In the genomic region with DNA sequence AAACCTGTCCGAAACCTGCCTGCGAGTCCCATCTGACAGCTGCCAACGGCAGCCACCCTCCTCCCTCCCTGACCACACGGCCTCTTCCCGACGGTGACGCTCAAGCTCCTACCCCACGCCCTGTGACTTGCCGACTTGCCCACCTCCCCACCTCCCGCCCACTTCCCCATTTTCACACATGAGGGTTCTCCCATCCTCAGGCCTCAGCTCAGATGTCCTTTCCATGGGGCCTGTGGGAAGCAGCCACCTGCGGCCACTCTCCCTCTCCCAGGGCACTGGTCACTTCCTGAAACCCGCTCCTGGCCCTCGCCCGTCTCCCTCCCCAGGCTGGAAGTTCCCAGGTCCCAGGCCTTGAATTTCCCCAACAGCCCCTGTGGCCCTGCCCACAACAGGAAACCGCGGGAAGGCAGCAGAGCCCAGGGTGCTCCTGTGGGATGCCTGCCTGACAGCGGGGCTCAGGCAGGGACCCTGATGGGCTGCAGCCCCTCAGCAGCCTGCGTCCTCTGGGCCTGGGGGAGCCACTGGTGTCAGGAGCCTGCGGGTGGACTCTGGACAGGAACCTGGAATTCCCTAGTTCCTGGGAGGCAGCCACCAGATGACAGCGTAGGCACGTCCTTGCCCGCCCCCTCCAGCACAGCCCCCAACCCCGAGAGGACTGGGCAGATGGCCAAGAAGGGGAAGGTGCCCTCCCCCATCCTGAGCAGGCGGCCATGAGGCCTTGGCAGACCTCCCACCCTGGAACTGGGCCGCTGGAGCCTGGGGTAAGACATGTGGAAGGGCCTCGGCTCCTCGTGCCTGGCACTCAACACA, we compare ENCODE assay signal across 9 cellular contexts.
DNase-seq lines count a peak whose midpoint lies in the region; ATAC-seq and TF ChIP-seq lines count a peak whose summit lies in the region.
"Had no signal": no experiment of that assay in that cellular context is flagged by ENCODE, and none has a peak within 500 bp of the region (broad histone marks: within the 10 kb centered on the region; RNA-seq: fewer than 3 reads in every experiment).

No MANE protein-coding gene starts in this region.

- H3K4me3 ChIP-seq in CD4-positive, CD25-positive, alpha-beta regulatory T cell (ENCODE audit: low read depth, low read length), result no peak overlapping the region
- H3K4me3 ChIP-seq in PC-3 (ENCODE audit: low read length) (no peak overlapping the region), aorta (ENCODE audit: low read length in 2 of 2) (no peak overlapping the region)
- H3K4me3 ChIP-seq: lung had no signal

- H3K36me3 ChIP-seq in CD4-positive, CD25-positive, alpha-beta regulatory T cell (ENCODE audit: control insufficient read depth, insufficient read depth, low read length), result no peaks in the 10 kb centered on the region
- no peaks in the 10 kb centered on the region for H3K36me3 ChIP-seq in PC-3 (ENCODE audit: low read depth, low read length)
- no peaks in the 10 kb centered on the region for H3K36me3 ChIP-seq in aorta (ENCODE audit: control insufficient read depth in 1 of 2, insufficient read depth in 2 of 2, low read length in 1 of 2)

- no peaks in the 10 kb centered on the region for H3F3A ChIP-seq in PC-3 (ENCODE audit: low read length, unreplicated experiment)

- BruUV-seq in PC-3 (replicated peaks; lab: Mats Ljungman, UMichigan), result no TSS peak

- H3K79me2 ChIP-seq in PC-3 (ENCODE audit: low read length), result no peaks in the 10 kb centered on the region

- no peak overlapping the region for H3K27ac ChIP-seq in CD4-positive, CD25-positive, alpha-beta regulatory T cell (ENCODE audit: insufficient read depth, low read length, poor library complexity, severe bottlenecking)
- H3K27ac ChIP-seq in PC-3 (ENCODE audit: low read length) (no peak overlapping the region), aorta (ENCODE audit: low read depth in 1 of 2, low read length in 2 of 2) (no peak overlapping the region)

- H3K4me3 Mint-ChIP-seq in CD4-positive, CD25-positive, alpha-beta regulatory T cell, result peak overlapping the region in 3 of 4 donors; percentile 10 to 83 (median 52)
- H3K4me3 Mint-ChIP-seq in IgD-negative memory B cell, result peak overlapping the region in 3 of 4 donors; percentile 55 to 89 (median 84)

- H3K27me3 Mint-ChIP-seq in CD4-positive, CD25-positive, alpha-beta regulatory T cell, result no peaks in the 10 kb centered on the region
- peaks cover 7% of the 10 kb centered on the region for H3K27me3 Mint-ChIP-seq in IgD-negative memory B cell

- WGBS in aorta, 2 donors, result 8 to 13% methylated on average over 27 of the region's 27 CpGs

- intact Hi-C loops in PC-3 (cut with micrococcal nuclease), result no loop called here
- intact Hi-C loops in left colon (cut with DNase I, micrococcal nuclease), result no loop called here
- intact Hi-C loops in aorta (cut with DNase I), result no loop called here

- no peaks in the 10 kb centered on the region for H3K27me3 ChIP-seq in CD4-positive, CD25-positive, alpha-beta regulatory T cell (ENCODE audit: control insufficient read depth, insufficient read depth, low read length)
- H3K27me3 ChIP-seq in PC-3 (ENCODE audit: low read length), result peaks cover 3% of the 10 kb centered on the region; the same call in 1 of the 2 replicates
- peaks cover 0 to 2% of the 10 kb centered on the region in 2 donors for H3K27me3 ChIP-seq in aorta (ENCODE audit: control insufficient read depth in 1 of 2, insufficient read depth in 2 of 2, low read length in 1 of 2)

- no peaks in the 10 kb centered on the region for H4K20me1 ChIP-seq in PC-3 (ENCODE audit: low read length)

- H3K4me2 ChIP-seq in PC-3 (ENCODE audit: low read length), result no peak overlapping the region

- no peaks in the 10 kb centered on the region for H3K9me2 ChIP-seq in PC-3 (replicated peaks; ENCODE audit: low read length)

- ATAC-seq in CD4-positive, CD25-positive, alpha-beta regulatory T cell (ENCODE audit: low read depth in 2 of 2), result no peak
- ATAC-seq in PC-3, result no peak; the same call in 1 of the 2 replicates
- peak; percentile 11 for ATAC-seq in left colon
- no peak for ATAC-seq in HG02840 (IDR thresholded peaks at IDR 0.05; ENCODE audit: low FRiP score, unreplicated experiment)
- ATAC-seq in GM21737 (IDR thresholded peaks at IDR 0.05; ENCODE audit: unreplicated experiment), result no peak
- no peak for ATAC-seq in aorta (ENCODE audit: low FRiP score)

- DNase-seq in CD4-positive, CD25-positive, alpha-beta regulatory T cell, result no peak
- DNase-seq in PC-3 (no peak), left colon (peak in 1 of 2 donors; percentile 53), epidermal melanocyte (ENCODE audit: insufficient read length, low spot score) (no peak), aorta (no peak)

- TF ChIP-seq CTCF in PC-3 (conservative IDR thresholded peaks at IDR 0.05; ENCODE audit: low read depth, low read length), result no peak

- H3K4me1 Mint-ChIP-seq in CD4-positive, CD25-positive, alpha-beta regulatory T cell, result peaks cover 0 to 42% (median 7%) of the 10 kb centered on the region in 4 donors
- peaks cover 8 to 29% (median 26%) of the 10 kb centered on the region in 3 donors for H3K4me1 Mint-ChIP-seq in IgD-negative memory B cell

- no peaks in the 10 kb centered on the region for H3K9me3 ChIP-seq in CD4-positive, CD25-positive, alpha-beta regulatory T cell (ENCODE audit: control insufficient read depth in 2 of 2, low read length in 2 of 2)
- H3K9me3 ChIP-seq in PC-3 (ENCODE audit: low read length), result no peaks in the 10 kb centered on the region
- H3K9me3 ChIP-seq in aorta (ENCODE audit: control insufficient read depth, low read length), result peaks cover 14% of the 10 kb centered on the region

- CTCF ChIA-PET in PC-3 (lab: Charles Lee), result interaction anchor here (1.2 kb wide), 1 partner anchor 13 kb away, joined by 4 read pairs; no protein-coding TSS in a partner anchor

- no peak overlapping the region for H3K9ac ChIP-seq in PC-3 (ENCODE audit: low read length)

- peaks cover 0 to 8% (median 0%) of the 10 kb centered on the region in 7 donors for H3K9me3 Mint-ChIP-seq in CD4-positive, CD25-positive, alpha-beta regulatory T cell
- H3K9me3 Mint-ChIP-seq in IgD-negative memory B cell, result peaks cover 0 to 4% (median 0%) of the 10 kb centered on the region in 3 donors

- POLR2A ChIA-PET in PC-3 (lab: Charles Lee; ENCODE audit: unreplicated experiment), result no interaction called here

- H3K27ac Mint-ChIP-seq in CD4-positive, CD25-positive, alpha-beta regulatory T cell, result no peak overlapping the region
- peak overlapping the region; percentile 93 to 94 (median 94) for H3K27ac Mint-ChIP-seq in IgD-negative memory B cell

- H2AFZ ChIP-seq in PC-3 (ENCODE audit: low read length), result 0 out of 2 replicates have a peak overlapping the region, but pooled peaks have one; percentile 15

- no peaks in the 10 kb centered on the region for H3K36me3 Mint-ChIP-seq in CD4-positive, CD25-positive, alpha-beta regulatory T cell
- no peaks in the 10 kb centered on the region for H3K36me3 Mint-ChIP-seq in IgD-negative memory B cell

- peaks cover 28% of the 10 kb centered on the region for H3K4me1 ChIP-seq in CD4-positive, CD25-positive, alpha-beta regulatory T cell (ENCODE audit: control insufficient read depth, insufficient read depth, low read length, poor library complexity, severe bottlenecking)
- H3K4me1 ChIP-seq in PC-3 (ENCODE audit: insufficient read depth, low read length) (peaks cover 16% of the 10 kb centered on the region), aorta (ENCODE audit: control insufficient read depth in 1 of 2, insufficient read depth in 2 of 2, low read length in 2 of 2) (no peaks in the 10 kb centered on the region)

Comparison
In these comparisons a context has a peak if more than half of its experiments do, and no peak if none do; other contexts are left out.
1. H3K27ac Mint-ChIP-seq: peak in IgD-negative memory B cell (3 of 3); none in CD4-positive, CD25-positive, alpha-beta regulatory T cell (0 of 3).